1 cellular context compared by ENCODE assay signal in genomic region chr10:110860576-110861241, GRCh38.
TF ChIP-seq lines count a peak whose summit lies in the region.

No MANE protein-coding gene starts in this region.

TF ChIP-seq in HepG2, 621 proteins besides CTCF, POLR2A, EP300 and RAD21 (continued from another document):
- TF ChIP-seq ZNF687 (CRISPR knock-in tag; IDR thresholded peaks at IDR 0.05) = peak; percentile 92
TF ChIP-seq in HepG2: peak in this region for 34.
